In the genomic region with DNA sequence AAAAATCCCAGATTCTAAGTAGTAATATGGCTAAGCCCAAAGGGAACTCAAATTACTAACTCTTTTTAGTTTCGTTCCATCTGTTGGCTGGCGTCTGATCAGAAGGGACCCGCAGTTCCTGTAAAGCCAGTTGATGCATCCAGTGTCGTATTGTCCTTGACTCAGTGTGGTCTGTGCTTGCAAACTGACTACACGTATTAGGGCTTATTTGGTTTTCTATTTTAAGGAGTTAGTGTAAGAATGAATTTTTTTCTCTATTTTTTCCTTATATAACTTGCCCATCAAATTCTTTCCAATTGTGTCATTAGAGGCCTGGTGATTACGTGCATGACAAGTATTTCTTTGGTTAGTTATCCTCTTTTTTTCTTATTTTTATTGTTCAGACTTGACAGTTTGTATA, we compare ENCODE assay signal across 1 cellular context.
TF ChIP-seq lines count a peak whose summit lies in the region.

No MANE protein-coding gene starts in this region.

TF ChIP-seq in IMR-90, 13 proteins besides CTCF, POLR2A, EP300 and RAD21 (continued from another document):
- TF ChIP-seq, protein P1, sequence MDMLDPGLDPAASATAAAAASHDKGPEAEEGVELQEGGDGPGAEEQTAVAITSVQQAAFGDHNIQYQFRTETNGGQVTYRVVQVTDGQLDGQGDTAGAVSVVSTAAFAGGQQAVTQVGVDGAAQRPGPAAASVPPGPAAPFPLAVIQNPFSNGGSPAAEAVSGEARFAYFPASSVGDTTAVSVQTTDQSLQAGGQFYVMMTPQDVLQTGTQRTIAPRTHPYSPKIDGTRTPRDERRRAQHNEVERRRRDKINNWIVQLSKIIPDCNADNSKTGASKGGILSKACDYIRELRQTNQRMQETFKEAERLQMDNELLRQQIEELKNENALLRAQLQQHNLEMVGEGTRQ (IDR thresholded peaks at IDR 0.05; ENCODE audit: low read depth, low read length), result no peak
